28 cellular contexts compared by ENCODE assay signal in genomic region chr15:68402432-68403160, GRCh38. TPM values are rescaled to one million over a fixed set of nuclear protein-coding genes. Genes with fewer than 3 reads are reported as not detected.
DNase-seq lines count a peak whose midpoint lies in the region; ATAC-seq and TF ChIP-seq lines count a peak whose summit lies in the region.
"Had no signal": no experiment of that assay in that cellular context is flagged by ENCODE, and none has a peak within 500 bp of the region (broad histone marks: within the 10 kb centered on the region; RNA-seq: fewer than 3 reads in every experiment).

No MANE protein-coding gene starts in this region.

- no peak overlapping the region for H2BK5ac ChIP-seq in neuronal stem cell (ENCODE audit: low read length)

- H3F3A ChIP-seq in GM23338 (replicated peaks; ENCODE audit: low read depth), result 0 out of 2 replicates have a peak, but pooled peaks cover 2% of the 10 kb centered on the region

- peak; percentile 47 for DNase-seq in activated CD8-positive, alpha-beta memory T cell treated with anti-CD3 and anti-CD28 coated beads for 24 hours
- no peak for DNase-seq in activated CD8-positive, alpha-beta memory T cell treated with anti-CD3 and anti-CD28 coated beads, Interleukin-2, amount 50 U/mL, for 4 hours
- DNase-seq in chondrocyte (ENCODE audit: low spot score) (no peak), neuronal stem cell (ENCODE audit: low spot score) (no peak), testis (peak; percentile 5), GM23338 (ENCODE audit: low spot score) (no peak)
- no peak for DNase-seq in activated CD4-positive, alpha-beta T cell treated with anti-CD3 and anti-CD28 coated beads for 48 hours
- DNase-seq: activated CD4-positive, alpha-beta T cell treated with anti-CD3 and anti-CD28 coated beads, Interleukin-2, amount 50 U/mL, for 48 hours; activated gamma-delta T cell; brain microvascular endothelial cell; DND-41; left cardiac atrium; mesenchymal stem cell; MG63; NCI-H2081 treated with DMSO at 0.1 percent for 48 hours; NCI-H345; NCI-H748 treated with DMSO at 0.1 percent for 48 hours; nucleus accumbens; retina; stimulated activated CD4-positive, alpha-beta T cell treated with anti-CD3 and anti-CD28 coated beads, Interleukin-2, amount 100 ng/mL, for 24 hours; T-helper 1 cell had no signal

- H3K27ac ChIP-seq in neuronal stem cell (replicated peaks; ENCODE audit: low read length) (no peak overlapping the region), testis (no peak overlapping the region), GM23338 (ENCODE audit: low read depth) (no peak overlapping the region)
- H3K27ac ChIP-seq: 22Rv1, brain microvascular endothelial cell had no signal

- H4K20me1 ChIP-seq in GM23338 (replicated peaks; ENCODE audit: insufficient read depth), result no peaks in the 10 kb centered on the region

- H3K4ac ChIP-seq in neuronal stem cell (ENCODE audit: low read length), result no peak overlapping the region

- no peaks in the 10 kb centered on the region for H3K79me2 ChIP-seq in GM23338 (replicated peaks; ENCODE audit: insufficient read depth)

- H3K4me1 Mint-ChIP-seq in chondrocyte (ENCODE audit: low read depth) (peaks cover 33% of the 10 kb centered on the region), GM23338 (no peaks in the 10 kb centered on the region)
- H3K4me1 Mint-ChIP-seq: CD14-positive monocyte had no signal

- H3K27ac Mint-ChIP-seq in chondrocyte (ENCODE audit: unreplicated experiment), result peak overlapping the region; percentile 86
- H3K27ac Mint-ChIP-seq in GM23338, result no peak overlapping the region

- no peak for TF ChIP-seq CTCF in chondrocyte (IDR thresholded peaks at IDR 0.05)
- no peak for TF ChIP-seq CTCF in testis (IDR thresholded peaks at IDR 0.05)
- TF ChIP-seq CTCF in GM23338 (conservative IDR thresholded peaks at IDR 0.05; ENCODE audit: low read depth in 2 of 2), result no peak

- H3K9ac ChIP-seq in neuronal stem cell (ENCODE audit: low read depth, low read length, poor library complexity), result no peak overlapping the region

- H3K4me1 ChIP-seq in neuronal stem cell (ENCODE audit: control insufficient read depth in 2 of 2, insufficient read depth in 1 of 2, low read depth in 1 of 2, low read length in 2 of 2) (no peaks in the 10 kb centered on the region), testis (no peaks in the 10 kb centered on the region), GM23338 (ENCODE audit: insufficient read depth) (no peaks in the 10 kb centered on the region)

- no peaks in the 10 kb centered on the region for H3K9me3 ChIP-seq in neuronal stem cell (replicated peaks in 1 of 2; ENCODE audit: control insufficient read depth in 2 of 2, insufficient read depth in 1 of 2, low read depth in 1 of 2, low read length in 2 of 2)
- H3K9me3 ChIP-seq in testis, result no peaks in the 10 kb centered on the region

- H3K27me3 Mint-ChIP-seq in chondrocyte (ENCODE audit: low read depth) (no peaks in the 10 kb centered on the region), GM23338 (ENCODE audit: insufficient read depth, low read depth, poor library complexity) (peaks cover 3% of the 10 kb centered on the region)

- no peaks in the 10 kb centered on the region for H3K27me3 ChIP-seq in neuronal stem cell (ENCODE audit: control insufficient read depth in 3 of 3, insufficient read depth in 3 of 3, low read depth in 1 of 3, low read length in 3 of 3)
- H3K27me3 ChIP-seq in testis, result no peaks in the 10 kb centered on the region
- no peaks in the 10 kb centered on the region for H3K27me3 ChIP-seq in GM23338 (ENCODE audit: insufficient read depth)
- H3K27me3 ChIP-seq: brain microvascular endothelial cell, MG63 had no signal

- intact Hi-C loops in testis (cut with DNase I; ENCODE audit: low total_unique reads), result no loop called here

- H3K18ac ChIP-seq in neuronal stem cell (ENCODE audit: low read length), result peak overlapping the region; percentile 82

- no peak for TF ChIP-seq POLR2A in testis (IDR thresholded peaks at IDR 0.05)
- no peak for TF ChIP-seq POLR2A in GM18505 (IDR thresholded peaks at IDR 0.05; ENCODE audit: borderline replicate concordance, extremely low read depth, insufficient read depth, insufficient read length)

- H3K4me2 ChIP-seq in neuronal stem cell (ENCODE audit: insufficient read depth, low read length, poor library complexity, severe bottlenecking) (no peak overlapping the region), GM23338 (no peak overlapping the region)
- H3K4me2 ChIP-seq: smooth muscle cell had no signal

- H3K23ac ChIP-seq in neuronal stem cell (ENCODE audit: low read depth, low read length, poor library complexity), result no peak overlapping the region

- H3K36me3 Mint-ChIP-seq in chondrocyte (ENCODE audit: low read depth) (peaks cover 46% of the 10 kb centered on the region), GM23338 (ENCODE audit: low read depth) (no peaks in the 10 kb centered on the region)
- H3K36me3 Mint-ChIP-seq: CD14-positive monocyte had no signal

- H3K4me3 Mint-ChIP-seq in chondrocyte (ENCODE audit: unreplicated experiment) (no peak overlapping the region), GM23338 (no peak overlapping the region)
- H3K4me3 Mint-ChIP-seq: CD14-positive monocyte had no signal

- H3K36me3 ChIP-seq in neuronal stem cell (replicated peaks in 1 of 2; ENCODE audit: control insufficient read depth in 2 of 2, insufficient read depth in 2 of 2, low read length in 2 of 2), result no peaks in the 10 kb centered on the region
- H3K36me3 ChIP-seq in testis (ENCODE audit: low read depth, missing control alignments), result no peaks in the 10 kb centered on the region
- no peaks in the 10 kb centered on the region for H3K36me3 ChIP-seq in GM23338 (ENCODE audit: insufficient read depth)

- H2BK15ac ChIP-seq in neuronal stem cell (ENCODE audit: low read length), result no peak overlapping the region

- H2BK12ac ChIP-seq in neuronal stem cell (ENCODE audit: low read length), result no peak overlapping the region

- no peaks in the 10 kb centered on the region for H3K79me1 ChIP-seq in neuronal stem cell (ENCODE audit: low read depth, low read length)

- H2BK120ac ChIP-seq in neuronal stem cell (ENCODE audit: low read depth, low read length), result no peak overlapping the region

- no peak for ATAC-seq in GM18505 (IDR thresholded peaks at IDR 0.05; ENCODE audit: unreplicated experiment)
- no peak for ATAC-seq in GM23338
- ATAC-seq: esophagus mucosa, K562 had no signal

- H3K9me3 Mint-ChIP-seq in chondrocyte (ENCODE audit: low read depth) (peaks cover 7% of the 10 kb centered on the region), GM23338 (no peaks in the 10 kb centered on the region)

- no peak overlapping the region for H4K8ac ChIP-seq in neuronal stem cell (ENCODE audit: low read depth, low read length)

- H2AK5ac ChIP-seq in neuronal stem cell (ENCODE audit: low read depth, low read length), result peak overlapping the region; percentile 40

- no peaks in the 10 kb centered on the region for H3K9me2 ChIP-seq in GM23338 (ENCODE audit: insufficient read depth)

- H2AFZ ChIP-seq in neuronal stem cell (ENCODE audit: low read length), result no peak overlapping the region
- no peak overlapping the region for H2AFZ ChIP-seq in GM23338

- H3K4me3 ChIP-seq in neuronal stem cell (ENCODE audit: low read length in 2 of 2) (no peak overlapping the region), testis (no peak overlapping the region), GM23338 (no peak overlapping the region)
- H3K4me3 ChIP-seq: K562, MG63, smooth muscle cell had no signal

- H4K91ac ChIP-seq in neuronal stem cell (ENCODE audit: low read depth, low read length, poor library complexity), result no peak overlapping the region

- H3K14ac ChIP-seq in neuronal stem cell (ENCODE audit: low read length), result no peak overlapping the region

- no CpG with 5 or more reads among the region's 9 CpGs for WGBS in neuronal stem cell (ENCODE audit: extremely low coverage in 2 of 2, insufficient read length in 2 of 2, insufficient replicate concordance in 1 of 2), 2 donors
- 93 to 98% methylated on average over 9 of the region's 9 CpGs for WGBS in testis, 2 donors

TF ChIP-seq in GM23338, 12 proteins besides CTCF, POLR2A, EP300 and RAD21:
- no peak for TF ChIP-seq REST (IDR thresholded peaks at IDR 0.05; ENCODE audit: unreplicated experiment)
- no peak for TF ChIP-seq EZH2 (IDR thresholded peaks at IDR 0.05; ENCODE audit: low read depth, unreplicated experiment)
- TF ChIP-seq NANOG (IDR thresholded peaks at IDR 0.05; ENCODE audit: borderline replicate concordance), result no peak

RNA-seq across cellular contexts. Expression of gene ITGA11, which starts 29.4 kb away (rescaled TPM):
- total RNA-seq in chondrocyte (965 to 1,105 TPM (median 1,092 TPM) in 3 replicates), testis (1 to 10 TPM; 4.3 to 5.6 TPM)
- polyA plus RNA-seq in neuronal stem cell (2013, experiment 1 of 2), result 0.06 TPM
- polyA plus RNA-seq in neuronal stem cell (2013, experiment 2 of 2), result 0.10 TPM
- polyA plus RNA-seq in testis (ENCODE audit: insufficient read depth, low read depth, low replicate concordance) (6.6 TPM), GM23338 (2016; fragmentation: Nextera tagmentation; extraction: Ambion mirVana) (0.14 and 0.40 TPM in 2 replicates)
- 0.03 TPM in 1 of 2 replicates, not detected in the other for total RNA-seq in GM23338 (2014; rRNA removed; shearing (Covaris generic))
- total RNA-seq: K562, SK-MEL-5 had no signal

Comparison
In these comparisons a context has a peak if more than half of its experiments do, and no peak if none do; other contexts are left out.
1. DNase-seq: peak in activated CD8-positive, alpha-beta memory T cell treated with anti-CD3 and anti-CD28 coated beads for 24 hours (single experiment) and testis (single experiment); none in activated CD8-positive, alpha-beta memory T cell treated with anti-CD3 and anti-CD28 coated beads, Interleukin-2, amount 50 U/mL, for 4 hours (single experiment), chondrocyte (single experiment), neuronal stem cell (single experiment), activated CD4-positive, alpha-beta T cell treated with anti-CD3 and anti-CD28 coated beads for 48 hours (single experiment) and GM23338 (single experiment).
2. RNA of gene ITGA11, which starts 29.4 kb away (total RNA-seq): 965 to 1,105 TPM in chondrocyte; 4.3 to 5.6 TPM in testis and 0.03 TPM in GM23338; every median in the first group is over 100 times any median in the second.